1 cellular context compared by ENCODE assay signal in the genomic region with DNA sequence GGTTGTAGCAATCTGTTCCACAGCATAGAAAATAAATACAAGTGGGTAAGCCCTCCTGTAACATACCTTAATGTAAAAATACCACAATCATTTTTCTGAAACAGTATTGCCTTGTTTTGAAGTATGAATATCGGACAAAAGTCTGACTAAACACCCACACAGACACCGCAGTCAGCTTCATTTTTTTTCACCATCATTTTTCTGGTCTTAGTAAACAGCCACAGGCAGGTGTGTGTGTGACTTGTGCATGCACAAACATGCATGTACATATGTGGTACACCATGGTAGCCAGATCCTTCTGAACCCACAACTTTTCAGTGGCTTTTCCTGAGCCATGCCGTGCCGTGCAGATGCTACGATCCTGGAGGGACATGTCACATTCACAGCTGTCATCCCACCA.
TF ChIP-seq lines count a peak whose summit lies in the region.

No MANE protein-coding gene starts in this region.

TF ChIP-seq in HepG2, 621 proteins besides CTCF, POLR2A, EP300 and RAD21:
- TF ChIP-seq PAX8 (CRISPR knock-in tag; IDR thresholded peaks at IDR 0.05; ENCODE audit: borderline replicate concordance) (no peak), KLF13 (CRISPR knock-in tag; IDR thresholded peaks at IDR 0.05) (no peak), SP140L (CRISPR knock-in tag; IDR thresholded peaks at IDR 0.05; ENCODE audit: borderline replicate concordance) (no peak), CBX1 (IDR thresholded peaks at IDR 0.05; ENCODE audit: low read depth) (no peak), TCF7L2 (IDR thresholded peaks at IDR 0.05; ENCODE audit: low read depth, low read length) (no peak), TAF15 (IDR thresholded peaks at IDR 0.05; ENCODE audit: low read depth, low read length, poor library complexity, severe bottlenecking) (no peak)
- TF ChIP-seq, protein P1, sequence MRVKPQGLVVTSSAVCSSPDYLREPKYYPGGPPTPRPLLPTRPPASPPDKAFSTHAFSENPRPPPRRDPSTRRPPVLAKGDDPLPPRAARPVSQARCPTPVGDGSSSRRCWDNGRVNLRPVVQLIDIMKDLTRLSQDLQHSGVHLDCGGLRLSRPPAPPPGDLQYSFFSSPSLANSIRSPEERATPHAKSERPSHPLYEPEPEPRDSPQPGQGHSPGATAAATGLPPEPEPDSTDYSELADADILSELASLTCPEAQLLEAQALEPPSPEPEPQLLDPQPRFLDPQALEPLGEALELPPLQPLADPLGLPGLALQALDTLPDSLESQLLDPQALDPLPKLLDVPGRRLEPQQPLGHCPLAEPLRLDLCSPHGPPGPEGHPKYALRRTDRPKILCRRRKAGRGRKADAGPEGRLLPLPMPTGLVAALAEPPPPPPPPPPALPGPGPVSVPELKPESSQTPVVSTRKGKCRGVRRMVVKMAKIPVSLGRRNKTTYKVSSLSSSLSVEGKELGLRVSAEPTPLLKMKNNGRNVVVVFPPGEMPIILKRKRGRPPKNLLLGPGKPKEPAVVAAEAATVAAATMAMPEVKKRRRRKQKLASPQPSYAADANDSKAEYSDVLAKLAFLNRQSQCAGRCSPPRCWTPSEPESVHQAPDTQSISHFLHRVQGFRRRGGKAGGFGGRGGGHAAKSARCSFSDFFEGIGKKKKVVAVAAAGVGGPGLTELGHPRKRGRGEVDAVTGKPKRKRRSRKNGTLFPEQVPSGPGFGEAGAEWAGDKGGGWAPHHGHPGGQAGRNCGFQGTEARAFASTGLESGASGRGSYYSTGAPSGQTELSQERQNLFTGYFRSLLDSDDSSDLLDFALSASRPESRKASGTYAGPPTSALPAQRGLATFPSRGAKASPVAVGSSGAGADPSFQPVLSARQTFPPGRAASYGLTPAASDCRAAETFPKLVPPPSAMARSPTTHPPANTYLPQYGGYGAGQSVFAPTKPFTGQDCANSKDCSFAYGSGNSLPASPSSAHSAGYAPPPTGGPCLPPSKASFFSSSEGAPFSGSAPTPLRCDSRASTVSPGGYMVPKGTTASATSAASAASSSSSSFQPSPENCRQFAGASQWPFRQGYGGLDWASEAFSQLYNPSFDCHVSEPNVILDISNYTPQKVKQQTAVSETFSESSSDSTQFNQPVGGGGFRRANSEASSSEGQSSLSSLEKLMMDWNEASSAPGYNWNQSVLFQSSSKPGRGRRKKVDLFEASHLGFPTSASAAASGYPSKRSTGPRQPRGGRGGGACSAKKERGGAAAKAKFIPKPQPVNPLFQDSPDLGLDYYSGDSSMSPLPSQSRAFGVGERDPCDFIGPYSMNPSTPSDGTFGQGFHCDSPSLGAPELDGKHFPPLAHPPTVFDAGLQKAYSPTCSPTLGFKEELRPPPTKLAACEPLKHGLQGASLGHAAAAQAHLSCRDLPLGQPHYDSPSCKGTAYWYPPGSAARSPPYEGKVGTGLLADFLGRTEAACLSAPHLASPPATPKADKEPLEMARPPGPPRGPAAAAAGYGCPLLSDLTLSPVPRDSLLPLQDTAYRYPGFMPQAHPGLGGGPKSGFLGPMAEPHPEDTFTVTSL (CRISPR knock-in tag; IDR thresholded peaks at IDR 0.05; ENCODE audit: borderline replicate concordance) = no peak
- TF ChIP-seq, protein P2, sequence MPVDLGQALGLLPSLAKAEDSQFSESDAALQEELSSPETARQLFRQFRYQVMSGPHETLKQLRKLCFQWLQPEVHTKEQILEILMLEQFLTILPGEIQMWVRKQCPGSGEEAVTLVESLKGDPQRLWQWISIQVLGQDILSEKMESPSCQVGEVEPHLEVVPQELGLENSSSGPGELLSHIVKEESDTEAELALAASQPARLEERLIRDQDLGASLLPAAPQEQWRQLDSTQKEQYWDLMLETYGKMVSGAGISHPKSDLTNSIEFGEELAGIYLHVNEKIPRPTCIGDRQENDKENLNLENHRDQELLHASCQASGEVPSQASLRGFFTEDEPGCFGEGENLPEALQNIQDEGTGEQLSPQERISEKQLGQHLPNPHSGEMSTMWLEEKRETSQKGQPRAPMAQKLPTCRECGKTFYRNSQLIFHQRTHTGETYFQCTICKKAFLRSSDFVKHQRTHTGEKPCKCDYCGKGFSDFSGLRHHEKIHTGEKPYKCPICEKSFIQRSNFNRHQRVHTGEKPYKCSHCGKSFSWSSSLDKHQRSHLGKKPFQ (CRISPR knock-in tag; IDR thresholded peaks at IDR 0.05; ENCODE audit: insufficient replicate concordance) = no peak
